Comparison of ENCODE assay signal across 19 cellular contexts in the genomic region with DNA sequence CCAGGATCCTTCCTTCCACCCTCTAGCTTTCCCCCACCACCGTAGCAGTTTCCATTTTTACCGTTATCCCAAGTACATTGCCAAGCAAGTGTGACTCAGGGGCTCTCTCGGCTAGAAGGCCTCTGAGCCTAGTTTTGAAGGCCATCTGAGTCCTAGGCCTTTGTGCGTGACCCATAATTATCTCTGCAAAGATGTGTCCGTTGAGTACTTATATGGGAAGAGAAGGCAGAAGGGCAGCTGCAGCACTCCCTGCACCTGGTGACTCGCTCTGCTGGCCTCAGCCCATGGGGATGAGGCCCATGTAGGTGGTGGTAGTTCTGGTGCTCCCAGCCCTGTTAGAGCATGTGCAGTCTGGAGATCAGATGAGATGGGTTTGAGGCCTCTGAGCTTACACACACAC.
A peak's percentile ranks its signal among the peaks of the same experiment; 100 is the strongest.
DNase-seq lines count a peak whose midpoint lies in the region; ATAC-seq and TF ChIP-seq lines count a peak whose summit lies in the region.
"Had no signal": no experiment of that assay in that cellular context is flagged by ENCODE, and none has a peak within 500 bp of the region (broad histone marks: within the 10 kb centered on the region; RNA-seq: fewer than 3 reads in every experiment).

No MANE protein-coding gene starts in this region.

- TF ChIP-seq CTCF in coronary artery (IDR thresholded peaks at IDR 0.05) = no peak
- TF ChIP-seq CTCF in activated CD8-positive, alpha-beta T cell treated with anti-CD3 and anti-CD28 coated beads for 36 hours (IDR thresholded peaks at IDR 0.05) = no peak
- no peak for TF ChIP-seq CTCF in A673 (conservative IDR thresholded peaks at IDR 0.05; ENCODE audit: low read depth, low read length)

- BruUV-seq in A673 (replicated peaks; lab: Mats Ljungman, UMichigan) = no TSS peak

- no peaks in the 10 kb centered on the region for H3K4me1 Mint-ChIP-seq in activated CD8-positive, alpha-beta T cell treated with anti-CD3 and anti-CD28 coated beads for 36 hours (ENCODE audit: low read depth)
- H3K4me1 Mint-ChIP-seq: activated naive CD4-positive, alpha-beta T cell treated with anti-CD3 and anti-CD28 coated beads, Interleukin-2, amount 50 U/mL, for 24 hours had no signal

- peak overlapping the region in 2 of 11 experiments; percentile 10 to 27; a peak in 3 of 22 replicates for H3K27ac ChIP-seq in BLaER1 treated with 17β-estradiol and CSF1 and Interleukin-3, amounts not matched to agents 10 nM and 100 nM
- H3K27ac ChIP-seq in coronary artery = peak overlapping the region; percentile 38 to 65
- H3K27ac ChIP-seq in neuronal stem cell (replicated peaks; ENCODE audit: low read length) = no peak overlapping the region
- no peak overlapping the region for H3K27ac ChIP-seq in A673 (ENCODE audit: low read depth, low read length, poor library complexity, severe bottlenecking)
- H3K27ac ChIP-seq: brain microvascular endothelial cell, gastrocnemius medialis, Peyer's patch had no signal

- peaks cover 2% of the 10 kb centered on the region for H3K79me1 ChIP-seq in neuronal stem cell (ENCODE audit: low read depth, low read length)

- no peak overlapping the region for H3K4me3 Mint-ChIP-seq in activated CD8-positive, alpha-beta T cell treated with anti-CD3 and anti-CD28 coated beads for 36 hours
- H3K4me3 Mint-ChIP-seq: activated naive CD4-positive, alpha-beta T cell treated with anti-CD3 and anti-CD28 coated beads, Interleukin-2, amount 50 U/mL, for 24 hours; CD8-positive, alpha-beta T cell; dendritic cell treated with granulocyte-macrophage colony-stimulating factor and Interleukin-4, amounts not matched to agents 40 ng/mL and 50 ng/mL, for 4 days had no signal

- POLR2A ChIA-PET in activated CD8-positive, alpha-beta T cell treated with anti-CD3 and anti-CD28 coated beads for 36 hours (lab: Charles Lee) = no interaction called here
- POLR2A ChIA-PET in A673 (lab: Charles Lee; ENCODE audit: low non-redundant PET) = no interaction called here

- H3K4me2 ChIP-seq in BLaER1 treated with 17β-estradiol and CSF1 and Interleukin-3, amounts not matched to agents 10 nM and 100 nM = peak overlapping the region; percentile 3 to 58 (median 43); a peak in 19 of 22 replicates
- H3K4me2 ChIP-seq in neuronal stem cell (ENCODE audit: insufficient read depth, low read length, poor library complexity, severe bottlenecking) = no peak overlapping the region

- no peak overlapping the region for H2BK5ac ChIP-seq in neuronal stem cell (ENCODE audit: low read length)

- CTCF ChIA-PET in activated CD8-positive, alpha-beta T cell treated with anti-CD3 and anti-CD28 coated beads for 36 hours (lab: Charles Lee) = interaction anchor here (0.9 kb wide), 1 partner anchor 10 kb away, joined by 3 read pairs; no protein-coding TSS in a partner anchor
- CTCF ChIA-PET in A673 (lab: Charles Lee) = no interaction called here

- no peak overlapping the region for H3K23ac ChIP-seq in neuronal stem cell (ENCODE audit: low read depth, low read length, poor library complexity)

- no peak overlapping the region for H4K8ac ChIP-seq in neuronal stem cell (ENCODE audit: low read depth, low read length)

- intact Hi-C loops in activated CD8-positive, alpha-beta T cell treated with anti-CD3 and anti-CD28 coated beads for 36 hours (cut with micrococcal nuclease) = no loop called here
- intact Hi-C loops in A673 (cut with micrococcal nuclease; ENCODE audit: unreplicated experiment) = no loop called here

- no peak for ATAC-seq in activated CD8-positive, alpha-beta T cell treated with anti-CD3 and anti-CD28 coated beads for 36 hours
- ATAC-seq in GM18519 (IDR thresholded peaks at IDR 0.05; ENCODE audit: low FRiP score, unreplicated experiment) (no peak), GM19455 (IDR thresholded peaks at IDR 0.05; ENCODE audit: unreplicated experiment) (no peak)
- ATAC-seq: CD8-positive, alpha-beta T cell; gastrocnemius medialis had no signal

- H3K36me3 Mint-ChIP-seq in activated CD8-positive, alpha-beta T cell treated with anti-CD3 and anti-CD28 coated beads for 36 hours (ENCODE audit: low read depth) = no peaks in the 10 kb centered on the region
- H3K36me3 Mint-ChIP-seq: activated naive CD4-positive, alpha-beta T cell treated with anti-CD3 and anti-CD28 coated beads, Interleukin-2, amount 50 U/mL, for 24 hours; CD8-positive, alpha-beta T cell had no signal

- 0 out of 22 replicates have a peak, but pooled peaks cover 0 to 8% (median 0%) of the 10 kb centered on the region in 11 experiments for H3K36me3 ChIP-seq in BLaER1 treated with 17β-estradiol and CSF1 and Interleukin-3, amounts not matched to agents 10 nM and 100 nM
- H3K36me3 ChIP-seq in neuronal stem cell (replicated peaks in 1 of 2; ENCODE audit: control insufficient read depth in 2 of 2, insufficient read depth in 2 of 2, low read length in 2 of 2) (no peaks in the 10 kb centered on the region), A673 (ENCODE audit: insufficient read depth, low read length, poor library complexity, severe bottlenecking) (no peaks in the 10 kb centered on the region)
- H3K36me3 ChIP-seq: brain microvascular endothelial cell, gastrocnemius medialis, Peyer's patch had no signal

- no peak overlapping the region for H3K4me3 ChIP-seq in BLaER1 treated with 17β-estradiol and CSF1 and Interleukin-3, amounts not matched to agents 10 nM and 100 nM
- H3K4me3 ChIP-seq in coronary artery (no peak overlapping the region), neuronal stem cell (ENCODE audit: low read length in 2 of 2) (no peak overlapping the region), A673 (ENCODE audit: low read depth, low read length, poor library complexity, severe bottlenecking) (no peak overlapping the region)
- H3K4me3 ChIP-seq: gastrocnemius medialis, Peyer's patch had no signal

- H2BK12ac ChIP-seq in neuronal stem cell (ENCODE audit: low read length) = no peak overlapping the region

- H3K27ac Mint-ChIP-seq in activated CD8-positive, alpha-beta T cell treated with anti-CD3 and anti-CD28 coated beads for 36 hours = no peak overlapping the region
- H3K27ac Mint-ChIP-seq: activated naive CD4-positive, alpha-beta T cell treated with anti-CD3 and anti-CD28 coated beads, Interleukin-2, amount 50 U/mL, for 24 hours; CD8-positive, alpha-beta T cell; dendritic cell treated with granulocyte-macrophage colony-stimulating factor and Interleukin-4, amounts not matched to agents 40 ng/mL and 50 ng/mL, for 4 days had no signal

- peaks cover 6 to 16% (median 11%) of the 10 kb centered on the region in 10 experiments; a peak in 15 of 20 replicates for H3K4me1 ChIP-seq in BLaER1 treated with 17β-estradiol and CSF1 and Interleukin-3, amounts not matched to agents 10 nM and 100 nM
- peaks cover 0 to 10% of the 10 kb centered on the region in 2 donors for H3K4me1 ChIP-seq in neuronal stem cell (ENCODE audit: control insufficient read depth in 2 of 2, insufficient read depth in 1 of 2, low read depth in 1 of 2, low read length in 2 of 2)
- peaks cover 11% of the 10 kb centered on the region for H3K4me1 ChIP-seq in A673 (ENCODE audit: insufficient read depth, low read length, poor library complexity, severe bottlenecking)
- H3K4me1 ChIP-seq: Peyer's patch had no signal

- H2BK15ac ChIP-seq in neuronal stem cell (ENCODE audit: low read length) = no peak overlapping the region

- peaks cover 31 to 54% (median 39%) of the 10 kb centered on the region in 11 experiments for H3K9me3 ChIP-seq in BLaER1 treated with 17β-estradiol and CSF1 and Interleukin-3, amounts not matched to agents 10 nM and 100 nM (replicated peaks in 1 of 11)
- H3K9me3 ChIP-seq in neuronal stem cell (replicated peaks in 1 of 2; ENCODE audit: control insufficient read depth in 2 of 2, insufficient read depth in 1 of 2, low read depth in 1 of 2, low read length in 2 of 2) (peaks cover 8 to 9% of the 10 kb centered on the region in 2 donors), A673 (ENCODE audit: low read depth, low read length, poor library complexity, severe bottlenecking) (peaks cover 21% of the 10 kb centered on the region)

- no peaks in the 10 kb centered on the region for H3K27me3 Mint-ChIP-seq in activated CD8-positive, alpha-beta T cell treated with anti-CD3 and anti-CD28 coated beads for 36 hours
- H3K27me3 Mint-ChIP-seq: dendritic cell treated with granulocyte-macrophage colony-stimulating factor and Interleukin-4, amounts not matched to agents 40 ng/mL and 50 ng/mL, for 4 days had no signal

- H2AFZ ChIP-seq in neuronal stem cell (ENCODE audit: low read length) = no peak overlapping the region

- H3K9me3 Mint-ChIP-seq in activated CD8-positive, alpha-beta T cell treated with anti-CD3 and anti-CD28 coated beads for 36 hours = peaks cover 13% of the 10 kb centered on the region

- H4K91ac ChIP-seq in neuronal stem cell (ENCODE audit: low read depth, low read length, poor library complexity) = no peak overlapping the region

- H3K14ac ChIP-seq in neuronal stem cell (ENCODE audit: low read length) = no peak overlapping the region

- no peak overlapping the region for H3K9ac ChIP-seq in BLaER1 treated with 17β-estradiol and CSF1 and Interleukin-3, amounts not matched to agents 10 nM and 100 nM
- H3K9ac ChIP-seq in neuronal stem cell (ENCODE audit: low read depth, low read length, poor library complexity) = no peak overlapping the region

- H3K27me3 ChIP-seq in BLaER1 treated with 17β-estradiol and CSF1 and Interleukin-3, amounts not matched to agents 10 nM and 100 nM = no peaks in the 10 kb centered on the region
- no peaks in the 10 kb centered on the region for H3K27me3 ChIP-seq in neuronal stem cell (ENCODE audit: control insufficient read depth in 3 of 3, insufficient read depth in 3 of 3, low read depth in 1 of 3, low read length in 3 of 3)
- H3K27me3 ChIP-seq in A673 (replicated peaks; ENCODE audit: insufficient read depth, low read depth, low read length, poor library complexity) = no peaks in the 10 kb centered on the region
- H3K27me3 ChIP-seq: brain microvascular endothelial cell, gastrocnemius medialis, Peyer's patch had no signal

- DNase-seq in NCI-H69 (lab: John Stamatoyannopoulos, UW) = peak; percentile 45
- DNase-seq in coronary artery (ENCODE audit: low spot score) = no peak
- DNase-seq in neuronal stem cell (ENCODE audit: low spot score) = no peak
- DNase-seq in activated CD8-positive, alpha-beta T cell treated with anti-CD3 and anti-CD28 coated beads for 36 hours = no peak
- DNase-seq in A673 (ENCODE audit: low spot score) = no peak
- DNase-seq: activated CD8-positive, alpha-beta memory T cell treated with anti-CD3 and anti-CD28 coated beads for 24 hours; brain microvascular endothelial cell; CD8-positive, alpha-beta T cell; gastrocnemius medialis; KG1; left cardiac atrium; NCI-H1048; Peyer's patch; T-helper 9 cell had no signal

- H4K20me1 ChIP-seq in BLaER1 treated with 17β-estradiol and CSF1 and Interleukin-3, amounts not matched to agents 10 nM and 100 nM = no peaks in the 10 kb centered on the region; a peak in 1 of 22 replicates

- H3K4ac ChIP-seq in neuronal stem cell (ENCODE audit: low read length) = no peak overlapping the region

- H2BK120ac ChIP-seq in neuronal stem cell (ENCODE audit: low read depth, low read length) = no peak overlapping the region

- H2AK5ac ChIP-seq in neuronal stem cell (ENCODE audit: low read depth, low read length) = no peak overlapping the region

- no CpG with 5 or more reads among the region's 6 CpGs for WGBS in neuronal stem cell (ENCODE audit: extremely low coverage in 2 of 2, insufficient read length in 2 of 2, insufficient replicate concordance in 1 of 2), 2 donors

- peak overlapping the region; percentile 6 for H3K18ac ChIP-seq in neuronal stem cell (ENCODE audit: low read length)

Comparison
In these comparisons a context has a peak if more than half of its experiments do, and no peak if none do; other contexts are left out.
1. H3K27ac ChIP-seq: peak in coronary artery (2 of 2); none in neuronal stem cell (single experiment) and A673 (single experiment).